ENCODE assay signal across 2 cellular contexts in genomic region chr5:1883925-1884637, GRCh38.
TF ChIP-seq lines count a peak whose summit lies in the region.

No MANE protein-coding gene starts in this region.

TF ChIP-seq in H1, 55 proteins besides CTCF, POLR2A, EP300 and RAD21:
- TF ChIP-seq ASH2L (IDR thresholded peaks at IDR 0.05; ENCODE audit: low read length) (no peak), CREB1 (IDR thresholded peaks at IDR 0.05) (no peak), RBBP5 (IDR thresholded peaks at IDR 0.05; ENCODE audit: borderline replicate concordance, low read depth, low read length) (0 out of 2 replicates have a peak, but pooled peaks have one; percentile 65), E2F6 (IDR thresholded peaks at IDR 0.05) (no peak), KDM4A (IDR thresholded peaks at IDR 0.05; ENCODE audit: low read depth, low read length, severe bottlenecking) (peak; percentile 42), BACH1 (IDR thresholded peaks at IDR 0.05; ENCODE audit: low read length) (no peak), BCL11A (IDR thresholded peaks at IDR 0.05; ENCODE audit: low read depth in 2 of 2, low read length in 2 of 2) (no peak), SP4 (IDR thresholded peaks at IDR 0.05; ENCODE audit: low read length) (no peak), CBX8 (IDR thresholded peaks at IDR 0.05; ENCODE audit: borderline replicate concordance, low read depth, low read length) (peak; percentile 90; the same call in 1 of the 2 replicates), RNF2 (IDR thresholded peaks at IDR 0.05; ENCODE audit: borderline replicate concordance, low read depth, low read length, missing control alignments, poor library complexity, severe bottlenecking) (peak; percentile 89), SP1 (IDR thresholded peaks at IDR 0.05; ENCODE audit: low read depth, low read length) (no peak), KDM1A (IDR thresholded peaks at IDR 0.05; ENCODE audit: borderline replicate concordance, low read length) (no peak), HDAC2 (IDR thresholded peaks at IDR 0.05; ENCODE audit: borderline replicate concordance in 1 of 2, low read depth in 2 of 2, low read length in 2 of 2) (no peak), TEAD4 (IDR thresholded peaks at IDR 0.05; ENCODE audit: low read depth, low read length) (no peak)

TF ChIP-seq in SK-N-SH, 30 proteins besides CTCF, POLR2A, EP300 and RAD21:
- TF ChIP-seq NFIC (IDR thresholded peaks at IDR 0.05; ENCODE audit: borderline replicate concordance) = no peak
- TF ChIP-seq MXI1 (IDR thresholded peaks at IDR 0.05; ENCODE audit: low read depth, low read length) = no peak
- no peak for TF ChIP-seq USF2 (IDR thresholded peaks at IDR 0.05; ENCODE audit: borderline replicate concordance, low read depth, low read length)
- no peak for TF ChIP-seq PBX3 (IDR thresholded peaks at IDR 0.05)
- no peak for TF ChIP-seq ELF1 (IDR thresholded peaks at IDR 0.05)
- TF ChIP-seq RCOR1 (IDR thresholded peaks at IDR 0.05; ENCODE audit: low read length) = no peak
- TF ChIP-seq TEAD4 (IDR thresholded peaks at IDR 0.05; ENCODE audit: borderline replicate concordance, insufficient read depth) = no peak
- TF ChIP-seq ZBTB33 (IDR thresholded peaks at IDR 0.05; ENCODE audit: borderline replicate concordance, low read depth) = no peak
- TF ChIP-seq POLR2AphosphoS5 (IDR thresholded peaks at IDR 0.05; ENCODE audit: low read depth, low read length) = no peak
- no peak for TF ChIP-seq NRF1 (IDR thresholded peaks at IDR 0.05; ENCODE audit: low read depth, low read length)
- no peak for TF ChIP-seq RFX5 (IDR thresholded peaks at IDR 0.05; ENCODE audit: low read length)
- TF ChIP-seq FOXM1 (IDR thresholded peaks at IDR 0.05; ENCODE audit: low read depth) = no peak
- TF ChIP-seq GABPA (IDR thresholded peaks at IDR 0.05; ENCODE audit: low read depth) = no peak
- no peak for TF ChIP-seq YY1 (IDR thresholded peaks at IDR 0.05; ENCODE audit: low read depth)
- no peak for TF ChIP-seq TCF12 (IDR thresholded peaks at IDR 0.05)
- no peak for TF ChIP-seq CHD2 (IDR thresholded peaks at IDR 0.05; ENCODE audit: low read length, partially characterized antibody)
- TF ChIP-seq TAF1 (IDR thresholded peaks at IDR 0.05; ENCODE audit: borderline replicate concordance, low read depth, low read length) = no peak
